ENCODE assay signal across 9 cellular contexts in genomic region chr15:63506537-63507035, GRCh38. TPM values are rescaled to one million over a fixed set of nuclear protein-coding genes. Genes with fewer than 3 reads are reported as not detected.
DNase-seq lines count a peak whose midpoint lies in the region; ATAC-seq and TF ChIP-seq lines count a peak whose summit lies in the region.
"Had no signal": no experiment of that assay in that cellular context is flagged by ENCODE, and none has a peak within 500 bp of the region (broad histone marks: within the 10 kb centered on the region; RNA-seq: fewer than 3 reads in every experiment).

No MANE protein-coding gene starts in this region.

- no peaks in the 10 kb centered on the region for H3K36me3 ChIP-seq in stomach smooth muscle (ENCODE audit: control insufficient read depth in 2 of 2, insufficient read depth in 2 of 2, low read length in 2 of 2)

- peaks cover 25% of the 10 kb centered on the region for H3K4me1 ChIP-seq in stomach smooth muscle (ENCODE audit: control insufficient read depth, insufficient read depth, low read length)

- POLR2A ChIA-PET in T-cell (lab: Charles Lee): interaction anchor here (0.5 to 1.9 kb wide), 6 partner anchors 9 to 1100 kb away, joined by 3 to 14 read pairs (median 4); no protein-coding TSS in a partner anchor

- DNase-seq in activated CD8-positive, alpha-beta memory T cell treated with anti-CD3 and anti-CD28 coated beads, Interleukin-2, amount 10 ng/mL, durations not matched to agents 7 days and 5 days: no peak
- DNase-seq in activated CD8-positive, alpha-beta memory T cell treated with anti-CD3 and anti-CD28 coated beads, Interleukin-2, amount 50 U/mL, for 4 hours: no peak
- DNase-seq in T-cell: no peak
- peak in 1 of 2 donors; percentile 60 for DNase-seq in foreskin fibroblast
- DNase-seq in T-helper 9 cell: no peak
- no peak for DNase-seq in NK-92 treated with Interleukin-12 subunit alpha and Interleukin-12 subunit beta, amount 100 ng/mL, for 24 hours (lab: John Stamatoyannopoulos, UW)
- DNase-seq: NCI-H748 treated with DMSO at 0.1 percent for 48 hours had no signal

- H3K36me3 Mint-ChIP-seq in activated CD8-positive, alpha-beta memory T cell treated with anti-CD3 and anti-CD28 coated beads, Interleukin-2, amount 10 ng/mL, durations not matched to agents 7 days and 5 days: peaks cover 2% of the 10 kb centered on the region
- peaks cover 3% of the 10 kb centered on the region for H3K36me3 Mint-ChIP-seq in T-cell

- CTCF ChIA-PET in activated CD8-positive, alpha-beta memory T cell treated with anti-CD3 and anti-CD28 coated beads, Interleukin-2, amount 10 ng/mL, durations not matched to agents 7 days and 5 days (lab: Charles Lee): interaction anchor here (1.1 to 8.6 kb wide), 9 partner anchors 11 to 95 kb away, joined by 3 to 88 read pairs (median 13); no protein-coding TSS in a partner anchor
- CTCF ChIA-PET in T-cell (lab: Charles Lee): interaction anchor here in 1 of 2 donors (0.6 to 4.3 kb wide), 10 partner anchors 10 to 1780 kb away, joined by 3 to 39 read pairs (median 8); partner anchors contain the start of gene PARP16

- peak overlapping the region; percentile 90 for H3K27ac Mint-ChIP-seq in activated CD8-positive, alpha-beta memory T cell treated with anti-CD3 and anti-CD28 coated beads, Interleukin-2, amount 10 ng/mL, durations not matched to agents 7 days and 5 days
- H3K27ac Mint-ChIP-seq in T-cell: peak overlapping the region; percentile 96 to 98

- H3K4me3 ChIP-seq in foreskin fibroblast (ENCODE audit: low read depth in 1 of 2, low read length in 2 of 2): peak overlapping the region; percentile 76 to 87
- H3K4me3 ChIP-seq in stomach smooth muscle (ENCODE audit: low read length in 2 of 2): peak overlapping the region; percentile 83 to 84

- peak overlapping the region; percentile 90 for H3K4me3 Mint-ChIP-seq in activated CD8-positive, alpha-beta memory T cell treated with anti-CD3 and anti-CD28 coated beads, Interleukin-2, amount 10 ng/mL, durations not matched to agents 7 days and 5 days
- peak overlapping the region; percentile 94 to 99 (median 96) for H3K4me3 Mint-ChIP-seq in T-cell

- TF ChIP-seq CTCF in foreskin fibroblast (IDR thresholded peaks at IDR 0.05; ENCODE audit: low read depth, low read length): no peak

- H3K9me3 Mint-ChIP-seq in activated CD8-positive, alpha-beta memory T cell treated with anti-CD3 and anti-CD28 coated beads, Interleukin-2, amount 10 ng/mL, durations not matched to agents 7 days and 5 days (ENCODE audit: low read depth): no peaks in the 10 kb centered on the region
- H3K9me3 Mint-ChIP-seq in T-cell: no peaks in the 10 kb centered on the region

- no peak for ATAC-seq in activated CD8-positive, alpha-beta memory T cell treated with anti-CD3 and anti-CD28 coated beads, Interleukin-2, amount 10 ng/mL, durations not matched to agents 7 days and 5 days
- ATAC-seq in T-cell (replicated peaks in 1 of 4): no peak
- ATAC-seq in HG03280 (IDR thresholded peaks at IDR 0.05; ENCODE audit: unreplicated experiment): no peak

- no peak overlapping the region for H3K27ac ChIP-seq in stomach smooth muscle (ENCODE audit: low read length)

- H3K9me3 ChIP-seq in stomach smooth muscle (ENCODE audit: control insufficient read depth in 2 of 2, low read length in 2 of 2): no peaks in the 10 kb centered on the region

- H3K27me3 Mint-ChIP-seq in activated CD8-positive, alpha-beta memory T cell treated with anti-CD3 and anti-CD28 coated beads, Interleukin-2, amount 10 ng/mL, durations not matched to agents 7 days and 5 days: no peaks in the 10 kb centered on the region
- no peaks in the 10 kb centered on the region for H3K27me3 Mint-ChIP-seq in T-cell

- peaks cover 71% of the 10 kb centered on the region for H3K4me1 Mint-ChIP-seq in activated CD8-positive, alpha-beta memory T cell treated with anti-CD3 and anti-CD28 coated beads, Interleukin-2, amount 10 ng/mL, durations not matched to agents 7 days and 5 days
- H3K4me1 Mint-ChIP-seq in T-cell: peaks cover 72 to 74% (median 73%) of the 10 kb centered on the region in 3 donors

- H3K9ac ChIP-seq in stomach smooth muscle (ENCODE audit: low read length in 2 of 2): peak overlapping the region in 1 of 2 donors; percentile 86

- H3K27me3 ChIP-seq in stomach smooth muscle (ENCODE audit: control insufficient read depth in 1 of 2, insufficient read depth in 2 of 2, low read length in 2 of 2): no peaks in the 10 kb centered on the region

RNA-seq across cellular contexts. Expression of gene USP3, which starts 2.2 kb away (rescaled TPM):
- 10 to 100 TPM; 50.5 to 67.1 TPM for total RNA-seq in activated CD8-positive, alpha-beta memory T cell treated with anti-CD3 and anti-CD28 coated beads, Interleukin-2, amount 10 ng/mL, durations not matched to agents 7 days and 5 days
- total RNA-seq in T-cell: 100 to 1,000 TPM; 123 to 265 (median 130) TPM
